In the genomic region with DNA sequence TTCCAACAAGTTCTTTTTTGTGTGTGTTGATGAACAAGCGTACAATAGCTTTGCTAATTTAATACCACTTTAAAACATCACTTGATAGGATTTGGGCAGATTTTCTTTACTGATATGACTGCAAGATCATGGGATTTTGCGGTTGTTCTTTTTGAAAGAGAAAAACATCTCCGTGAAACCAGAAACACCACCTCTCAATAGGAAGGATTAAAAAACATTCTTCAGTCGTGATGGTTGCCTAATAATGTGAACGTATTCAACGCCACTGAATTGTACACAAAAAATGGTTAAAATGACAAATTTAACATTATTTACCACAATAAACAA, we compare ENCODE assay signal across 19 cellular contexts. TPM values are rescaled to one million over a fixed set of nuclear protein-coding genes. Genes with fewer than 3 reads are reported as not detected.
A peak's percentile ranks its signal among the peaks of the same experiment; 100 is the strongest.
DNase-seq lines count a peak whose midpoint lies in the region; ATAC-seq, FAIRE-seq and TF ChIP-seq lines count a peak whose summit lies in the region.
"Had no signal": no experiment of that assay in that cellular context is flagged by ENCODE, and none has a peak within 500 bp of the region (broad histone marks: within the 10 kb centered on the region; RNA-seq: fewer than 3 reads in every experiment).

No MANE protein-coding gene starts in this region.

- peaks cover 18% of the 10 kb centered on the region for H4K20me1 ChIP-seq in endothelial cell of umbilical vein (replicated peaks; ENCODE audit: control insufficient read depth, extremely low read depth, insufficient read depth, low read length)

- POLR2A ChIA-PET in activated CD4-positive, alpha-beta T cell treated with anti-CD3 and anti-CD28 coated beads for 36 hours (lab: Charles Lee): no interaction called here
- POLR2A ChIA-PET in T-cell (lab: Charles Lee): interaction anchor here in 1 of 2 donors (0.5 to 1.2 kb wide), 3 partner anchors 8 to 48 kb away, joined by 3 read pairs; no protein-coding TSS in a partner anchor
- POLR2A ChIA-PET in endothelial cell of umbilical vein (lab: Charles Lee): no interaction called here

- H3K4me3 ChIP-seq in endothelial cell of umbilical vein (replicated peaks in 1 of 3; ENCODE audit: insufficient read depth in 1 of 3, low read depth in 1 of 3, low read length in 3 of 3) (no peak overlapping the region), parathyroid adenoma (ENCODE audit: low read depth, low read length) (no peak overlapping the region)
- H3K4me3 ChIP-seq: ascending aorta, heart left ventricle had no signal

- no peaks in the 10 kb centered on the region for H3K36me3 Mint-ChIP-seq in activated CD4-positive, alpha-beta T cell treated with anti-CD3 and anti-CD28 coated beads for 36 hours (ENCODE audit: low read depth)
- H3K36me3 Mint-ChIP-seq in T-cell: peaks cover 6% of the 10 kb centered on the region
- H3K36me3 Mint-ChIP-seq: natural killer cell had no signal

- H3K79me2 ChIP-seq in endothelial cell of umbilical vein (ENCODE audit: control insufficient read depth, insufficient read depth, low read length): peaks cover 78% of the 10 kb centered on the region
- peaks cover 52% of the 10 kb centered on the region for H3K79me2 ChIP-seq in parathyroid adenoma

- ATAC-seq in activated CD4-positive, alpha-beta T cell treated with anti-CD3 and anti-CD28 coated beads for 36 hours: peak; percentile 4
- ATAC-seq in T-cell (replicated peaks in 1 of 4) (peak in 1 of 4 experiments; percentile 73), GM21619 (IDR thresholded peaks at IDR 0.05; ENCODE audit: unreplicated experiment) (no peak)
- ATAC-seq: heart left ventricle, left colon, natural killer cell, sciatic nerve had no signal

- no peak for TF ChIP-seq POLR2A in endothelial cell of umbilical vein (IDR thresholded peaks at IDR 0.05; ENCODE audit: low read depth, low read length)

- no peaks in the 10 kb centered on the region for H3K9me3 Mint-ChIP-seq in activated CD4-positive, alpha-beta T cell treated with anti-CD3 and anti-CD28 coated beads for 36 hours (ENCODE audit: low read depth)
- H3K9me3 Mint-ChIP-seq in T-cell: no peaks in the 10 kb centered on the region
- H3K9me3 Mint-ChIP-seq: natural killer cell had no signal

- H3K27ac Mint-ChIP-seq in activated CD4-positive, alpha-beta T cell treated with anti-CD3 and anti-CD28 coated beads for 36 hours: peak overlapping the region; percentile 62
- H3K27ac Mint-ChIP-seq in T-cell: peak overlapping the region; percentile 88 to 89
- H3K27ac Mint-ChIP-seq: natural killer cell had no signal

- CTCF ChIA-PET in activated CD4-positive, alpha-beta T cell treated with anti-CD3 and anti-CD28 coated beads for 36 hours (lab: Charles Lee): interaction anchor here (0.6 to 2.5 kb wide), 4 partner anchors 11 to 316 kb away, joined by 3 to 8 read pairs (median 3); no protein-coding TSS in a partner anchor
- CTCF ChIA-PET in T-cell (lab: Charles Lee): no interaction called here
- CTCF ChIA-PET in endothelial cell of umbilical vein (lab: Charles Lee): interaction anchor here (1.7 kb wide), 1 partner anchor 45 kb away, joined by 5 read pairs; no protein-coding TSS in a partner anchor

- no peaks in the 10 kb centered on the region for H3K27me3 Mint-ChIP-seq in activated CD4-positive, alpha-beta T cell treated with anti-CD3 and anti-CD28 coated beads for 36 hours
- H3K27me3 Mint-ChIP-seq in T-cell: no peaks in the 10 kb centered on the region

- no peaks in the 10 kb centered on the region for H3K27me3 ChIP-seq in endothelial cell of umbilical vein (ENCODE audit: control insufficient read depth in 2 of 2, insufficient read depth in 2 of 2, low read length in 2 of 2)
- no peaks in the 10 kb centered on the region for H3K27me3 ChIP-seq in parathyroid adenoma (ENCODE audit: control insufficient read depth, insufficient read depth, low read length)
- H3K27me3 ChIP-seq: ascending aorta, heart left ventricle had no signal

- dilution Hi-C loops in endothelial cell of umbilical vein (cut with MboI; ENCODE audit: extremely low pct_ligation_motif_present, low sequenced_read_pairs): no loop called here

- H3K9me3 ChIP-seq in endothelial cell of umbilical vein (replicated peaks; ENCODE audit: control insufficient read depth, insufficient read depth, low read length) (no peaks in the 10 kb centered on the region), parathyroid adenoma (ENCODE audit: control insufficient read depth, low read length) (no peaks in the 10 kb centered on the region)
- H3K9me3 ChIP-seq: ascending aorta, heart left ventricle had no signal

- H3K4me2 ChIP-seq in endothelial cell of umbilical vein (ENCODE audit: insufficient read depth, low read length) (no peak overlapping the region), parathyroid adenoma (ENCODE audit: low read length) (peak overlapping the region; percentile 43)

- TF ChIP-seq CTCF in endothelial cell of umbilical vein (IDR thresholded peaks at IDR 0.05; ENCODE audit: extremely low read depth in 1 of 2, insufficient read depth in 1 of 2, low read depth in 1 of 2, low read length in 2 of 2) (no peak), parathyroid adenoma (IDR thresholded peaks at IDR 0.05) (no peak)

- no peak overlapping the region for H3K9ac ChIP-seq in endothelial cell of umbilical vein (replicated peaks; ENCODE audit: extremely low read depth, insufficient read depth, low read length)
- H3K9ac ChIP-seq in parathyroid adenoma: no peak overlapping the region

- H3K36me3 ChIP-seq in endothelial cell of umbilical vein (ENCODE audit: control insufficient read depth in 2 of 2, extremely low read depth in 1 of 2, insufficient read depth in 2 of 2, low read length in 2 of 2) (no peaks in the 10 kb centered on the region), parathyroid adenoma (ENCODE audit: control insufficient read depth, insufficient read depth, low read length) (no peaks in the 10 kb centered on the region)
- H3K36me3 ChIP-seq: ascending aorta, heart left ventricle had no signal

- no peak for DNase-seq in activated CD4-positive, alpha-beta T cell treated with anti-CD3 and anti-CD28 coated beads for 36 hours
- no peak for DNase-seq in activated CD4-positive, alpha-beta T cell treated with anti-CD3 and anti-CD28 coated beads for 48 hours
- DNase-seq in T-cell (no peak), endothelial cell of umbilical vein (ENCODE audit: low read depth, low spot score) (no peak), NCI-H1092 (lab: John Stamatoyannopoulos, UW) (no peak), NCI-H128 (lab: John Stamatoyannopoulos, UW; ENCODE audit: unreplicated experiment) (no peak)
- DNase-seq: effector CD4-positive, alpha-beta T cell; H7; heart left ventricle; left colon; natural killer cell; NCI-H2081 treated with DMSO at 0.1 percent for 48 hours; NCI-H774 had no signal

- no peak overlapping the region for H3K27ac ChIP-seq in endothelial cell of umbilical vein (ENCODE audit: insufficient read depth, low read depth, low read length)
- peak overlapping the region; percentile 26 for H3K27ac ChIP-seq in parathyroid adenoma
- H3K27ac ChIP-seq: 22Rv1, ascending aorta had no signal

- H2AFZ ChIP-seq in endothelial cell of umbilical vein (ENCODE audit: low read depth, low read length) (no peak overlapping the region), parathyroid adenoma (no peak overlapping the region)

- H3K4me1 ChIP-seq in endothelial cell of umbilical vein (ENCODE audit: control insufficient read depth, extremely low read depth, insufficient read depth, low read length) (no peaks in the 10 kb centered on the region), parathyroid adenoma (peaks cover 40% of the 10 kb centered on the region)

- BruUV-seq in endothelial cell of umbilical vein (replicated peaks; lab: Mats Ljungman, UMichigan): no TSS peak

- peaks cover 72% of the 10 kb centered on the region for H3K4me1 Mint-ChIP-seq in activated CD4-positive, alpha-beta T cell treated with anti-CD3 and anti-CD28 coated beads for 36 hours
- H3K4me1 Mint-ChIP-seq in T-cell: peaks cover 72 to 86% (median 79%) of the 10 kb centered on the region in 3 donors
- H3K4me1 Mint-ChIP-seq: natural killer cell had no signal

- no peaks in the 10 kb centered on the region for H3K9me1 ChIP-seq in endothelial cell of umbilical vein (replicated peaks; ENCODE audit: control insufficient read depth, extremely low read depth, insufficient read depth, low read length)

- intact Hi-C loops in activated CD4-positive, alpha-beta T cell treated with anti-CD3 and anti-CD28 coated beads for 36 hours (cut with DNase I, micrococcal nuclease): loop anchor here (1.0 to 5.0 kb wide), 2 partner anchors 11 to 762 kb away; a partner anchor contains a TSS
- intact Hi-C loops in endothelial cell of umbilical vein (cut with micrococcal nuclease): no loop called here

- H3K4me3 Mint-ChIP-seq in activated CD4-positive, alpha-beta T cell treated with anti-CD3 and anti-CD28 coated beads for 36 hours: peak overlapping the region; percentile 52
- H3K4me3 Mint-ChIP-seq in T-cell: peak overlapping the region; percentile 54 to 70 (median 66)
- H3K4me3 Mint-ChIP-seq: natural killer cell had no signal

- peak; percentile 57 for FAIRE-seq in endothelial cell of umbilical vein (lab: Jason Lieb, UNC)
- FAIRE-seq: GM18507 had no signal

TF ChIP-seq in endothelial cell of umbilical vein, 7 proteins besides CTCF, POLR2A, EP300 and RAD21 (continues in another document):
- no peak for TF ChIP-seq EZH2 (IDR thresholded peaks at IDR 0.05; ENCODE audit: borderline replicate concordance, low read depth, low read length, severe bottlenecking)
- no peak for TF ChIP-seq GATA2 (IDR thresholded peaks at IDR 0.05; ENCODE audit: insufficient read depth, insufficient read length, low read depth, low read length)
- TF ChIP-seq FOS (IDR thresholded peaks at IDR 0.05; ENCODE audit: borderline replicate concordance, insufficient read depth, low read length): no peak
- no peak for TF ChIP-seq JUN (IDR thresholded peaks at IDR 0.05; ENCODE audit: borderline replicate concordance, insufficient read depth, insufficient read length, low read depth)
- no peak for TF ChIP-seq MYC (IDR thresholded peaks at IDR 0.05; ENCODE audit: low read depth, low read length)
- no peak for TF ChIP-seq POLR2AphosphoS5 (IDR thresholded peaks at IDR 0.05; ENCODE audit: insufficient read depth, low read depth, low read length)

RNA-seq across cellular contexts. Expression of a gene that starts 19.3 kb away (rescaled TPM):
- total RNA-seq in activated CD4-positive, alpha-beta T cell treated with anti-CD3 and anti-CD28 coated beads for 36 hours: 10 to 100 TPM; 39.3 to 47.7 TPM
- total RNA-seq in T-cell (100 to 1,000 TPM in 3 of 5 donors, 10 to 100 TPM in 2; 94.2 to 137 (median 105) TPM), endothelial cell of umbilical vein (93.3 and 94.8 TPM in 2 replicates)
- polyA plus RNA-seq in endothelial cell of umbilical vein: 52.0 and 60.0 TPM in 2 replicates
- polyA plus RNA-seq in endothelial cell of umbilical vein (2011; cell fraction: cytosol; rRNA removed): 57.6 and 61.3 TPM in 2 replicates
- polyA plus RNA-seq in endothelial cell of umbilical vein (2011; cell fraction: nucleus; rRNA removed): 117 and 150 TPM in 2 replicates
- polyA plus RNA-seq in endothelial cell of umbilical vein (2012): 64.5 and 83.0 TPM in 2 replicates
- polyA minus RNA-seq in endothelial cell of umbilical vein: 89.1 and 96.8 TPM in 2 replicates
- polyA minus RNA-seq in endothelial cell of umbilical vein (2011; cell fraction: cytosol; rRNA and poly(A)+ RNA removed): 18.2 TPM
- polyA minus RNA-seq in endothelial cell of umbilical vein (2011; cell fraction: nucleus; rRNA and poly(A)+ RNA removed): 190 and 241 TPM in 2 replicates

Comparison
In these comparisons a context has a peak if more than half of its experiments do, and no peak if none do; other contexts are left out.
1. CTCF ChIA-PET loops: an anchor here in activated CD4-positive, alpha-beta T cell treated with anti-CD3 and anti-CD28 coated beads for 36 hours (0.6 to 2.5 kb wide) and endothelial cell of umbilical vein (1.7 kb wide); none called in T-cell.